In the genomic region with DNA sequence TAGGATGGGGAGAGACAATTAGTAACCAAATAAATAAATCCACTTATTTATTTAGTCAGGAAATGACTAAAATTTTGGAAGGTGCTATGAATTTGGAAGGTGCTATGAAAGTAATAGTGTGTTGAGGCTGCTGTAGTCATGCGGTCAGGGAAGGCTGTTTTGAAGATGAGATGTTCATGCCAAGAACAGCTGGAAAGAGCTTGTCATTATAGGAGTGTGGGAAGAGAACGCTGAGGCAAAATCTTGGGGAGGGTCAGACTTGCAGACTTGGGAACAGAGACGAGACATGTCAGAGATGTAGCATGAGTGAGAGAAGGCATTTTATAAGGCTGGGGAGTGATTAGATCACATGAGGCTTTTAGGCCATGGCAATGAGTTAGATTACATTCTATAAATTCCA, we compare ENCODE assay signal across 16 cellular contexts.
DNase-seq lines count a peak whose midpoint lies in the region; ATAC-seq and TF ChIP-seq lines count a peak whose summit lies in the region.
"Had no signal": no experiment of that assay in that cellular context is flagged by ENCODE, and none has a peak within 500 bp of the region (broad histone marks: within the 10 kb centered on the region; RNA-seq: fewer than 3 reads in every experiment).

No MANE protein-coding gene starts in this region.

- H2AFZ ChIP-seq in GM23248: peak overlapping the region; percentile 27; the same call in 1 of the 2 replicates

- H3K9ac ChIP-seq in GM23248: no peak overlapping the region
- H3K9ac ChIP-seq: KMS-11 had no signal

- H3K4me1 Mint-ChIP-seq in effector memory CD8-positive, alpha-beta T cell (ENCODE audit: low read depth in 2 of 2): no peaks in the 10 kb centered on the region
- H3K4me1 Mint-ChIP-seq: activated B cell treated with CpG ODN at 0.5 μM for 24 hours had no signal

- peak overlapping the region; percentile 37 for H3K4me2 ChIP-seq in GM23248 (ENCODE audit: unreplicated experiment)
- H3K4me2 ChIP-seq: KMS-11 had no signal

- no peaks in the 10 kb centered on the region for H4K20me1 ChIP-seq in GM23248 (ENCODE audit: insufficient read depth)

- no peaks in the 10 kb centered on the region for H3K79me2 ChIP-seq in GM23248 (ENCODE audit: insufficient read depth)

- TF ChIP-seq POLR2A in heart left ventricle (IDR thresholded peaks at IDR 0.05): no peak

- no peaks in the 10 kb centered on the region for H3K36me3 ChIP-seq in GM23248 (ENCODE audit: low read depth)
- no peaks in the 10 kb centered on the region for H3K36me3 ChIP-seq in heart left ventricle
- H3K36me3 ChIP-seq: ovary had no signal

- H3K27ac Mint-ChIP-seq in effector memory CD8-positive, alpha-beta T cell: no peak overlapping the region
- H3K27ac Mint-ChIP-seq: activated B cell treated with CpG ODN at 0.5 μM for 24 hours; activated T-helper 1 cell treated with anti-CD3 and anti-CD28 coated beads, Interleukin-12 subunit alpha, Interleukin-12 subunit beta, Interleukin-2, Interleukin-4 antibody, amounts not matched to agents 30 ng/mL and 10 ng/mL and 1 ng/mL, durations not matched to agents 14 hours and 24 hours and 36 hours had no signal

- DNase-seq in GM23248 (peak; percentile 82), astrocyte of the cerebellum (ENCODE audit: low read depth) (peak; percentile 60), heart left ventricle (peak in 1 of 5 donors; percentile 40), skeletal muscle cell (ENCODE audit: low read depth) (peak; percentile 89), GM19240 (ENCODE audit: insufficient read length, low spot score) (no peak), NCI-H1436 (lab: John Stamatoyannopoulos, UW) (no peak)
- DNase-seq in effector memory CD8-positive, alpha-beta T cell: no peak
- DNase-seq: activated B cell treated with CpG ODN at 0.5 μM for 24 hours; activated CD8-positive, alpha-beta memory T cell treated with anti-CD3 and anti-CD28 coated beads for 24 hours; mucosa of descending colon; NCI-H1417 treated with DMSO at 0.1 percent for 48 hours; ovary; RPMI8226; small intestine had no signal

- H3K27me3 Mint-ChIP-seq in effector memory CD8-positive, alpha-beta T cell: peaks cover 0 to 10% of the 10 kb centered on the region in 2 donors

- no peaks in the 10 kb centered on the region for H3K36me3 Mint-ChIP-seq in effector memory CD8-positive, alpha-beta T cell (ENCODE audit: insufficient read depth)

- H3K4me1 ChIP-seq in GM23248 (ENCODE audit: insufficient read depth) (peaks cover 35% of the 10 kb centered on the region), heart left ventricle (peaks cover 0 to 37% (median 13%) of the 10 kb centered on the region in 12 donors)

- no peak overlapping the region for H3K4me3 ChIP-seq in GM23248
- no peak overlapping the region for H3K4me3 ChIP-seq in astrocyte of the cerebellum (ENCODE audit: low read depth, low read length)
- H3K4me3 ChIP-seq in heart left ventricle: no peak overlapping the region
- no peak overlapping the region for H3K4me3 ChIP-seq in skeletal muscle cell (ENCODE audit: low read depth, low read length)
- H3K4me3 ChIP-seq: mucosa of descending colon, ovary had no signal

- TF ChIP-seq CTCF in astrocyte of the cerebellum (IDR thresholded peaks at IDR 0.05; ENCODE audit: low read depth, low read length, missing control alignments): no peak
- TF ChIP-seq CTCF in heart left ventricle (IDR thresholded peaks at IDR 0.05): no peak

- H3K9me2 ChIP-seq in GM23248 (ENCODE audit: insufficient read depth): no peaks in the 10 kb centered on the region

- intact Hi-C loops in heart left ventricle (cut with DNase I): no loop called here

- peaks cover 5 to 7% of the 10 kb centered on the region in 2 donors for H3K9me3 Mint-ChIP-seq in effector memory CD8-positive, alpha-beta T cell

- H3K27ac ChIP-seq in GM23248: no peak overlapping the region; the same call in 1 of the 2 replicates
- peak overlapping the region in 8 of 12 donors; percentile 9 to 78 (median 40) for H3K27ac ChIP-seq in heart left ventricle
- H3K27ac ChIP-seq: KMS-11, ovary had no signal

- no peaks in the 10 kb centered on the region for H3K9me3 ChIP-seq in GM23248 (ENCODE audit: low read depth)
- H3K9me3 ChIP-seq in heart left ventricle: peaks cover 0 to 24% (median 6%) of the 10 kb centered on the region in 12 donors
- H3K9me3 ChIP-seq: mucosa of descending colon, ovary had no signal

- H3K27me3 ChIP-seq in GM23248 (replicated peaks; ENCODE audit: insufficient read depth) (no peaks in the 10 kb centered on the region), heart left ventricle (no peaks in the 10 kb centered on the region)
- H3K27me3 ChIP-seq: ovary had no signal

- 8 to 14% methylated on average over 3 of the region's 3 CpGs for WGBS in GM23248 (ENCODE audit: low coverage in 1 of 2, low lambda C conversion rate in 2 of 2, missing lambda C conversion rate in 2 of 2), 2 experiments
- 46 to 76% (median 60%) methylated on average over 3 of the region's 3 CpGs for WGBS in heart left ventricle, 4 donors

- H3K4me3 Mint-ChIP-seq in effector memory CD8-positive, alpha-beta T cell: no peak overlapping the region
- H3K4me3 Mint-ChIP-seq: activated B cell treated with CpG ODN at 0.5 μM for 24 hours; activated T-helper 1 cell treated with anti-CD3 and anti-CD28 coated beads, Interleukin-12 subunit alpha, Interleukin-12 subunit beta, Interleukin-2, Interleukin-4 antibody, amounts not matched to agents 30 ng/mL and 10 ng/mL and 1 ng/mL, durations not matched to agents 14 hours and 24 hours and 36 hours had no signal

- peak; percentile 53 to 89 (median 79) for ATAC-seq in heart left ventricle
- no peak for ATAC-seq in effector memory CD8-positive, alpha-beta T cell (replicated peaks)
- ATAC-seq: mucosa of descending colon had no signal

- in situ Hi-C loops in GM23248 (cut with MboI) (no loop called here), astrocyte of the cerebellum (cut with HindIII; ENCODE audit: low sequenced_read_pairs) (no loop called here)

- peaks cover 20% of the 10 kb centered on the region; the same call in 1 of the 2 replicates for H3F3A ChIP-seq in GM23248 (ENCODE audit: insufficient read depth)

Comparison
In these comparisons a context has a peak if more than half of its experiments do, and no peak if none do; other contexts are left out.
1. DNase-seq: peak in GM23248 (single experiment), astrocyte of the cerebellum (single experiment) and skeletal muscle cell (single experiment); none in GM19240 (single experiment), NCI-H1436 (single experiment) and effector memory CD8-positive, alpha-beta T cell (0 of 3).